ENCODE assay signal across 29 cellular contexts in the genomic region with DNA sequence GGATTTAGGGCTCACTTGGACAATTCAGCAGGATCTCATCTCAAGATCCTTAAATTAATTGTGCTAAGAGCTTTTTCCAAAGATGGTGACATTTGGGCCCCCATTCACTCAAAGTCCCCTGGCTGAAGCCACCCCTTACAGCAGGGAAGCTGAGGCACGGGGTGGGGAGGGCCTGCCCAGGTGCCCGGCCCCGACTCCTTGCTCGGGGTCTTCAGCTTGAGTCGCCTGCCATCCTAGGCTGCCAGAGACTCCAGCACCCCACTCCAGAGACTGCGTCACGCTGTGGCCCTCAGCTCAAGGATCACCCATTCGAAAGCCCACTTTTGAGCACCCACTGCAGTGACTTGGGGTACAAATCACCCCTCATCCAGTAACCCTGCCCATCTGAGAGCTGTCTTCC. TPM values are rescaled to one million over a fixed set of nuclear protein-coding genes. Genes with fewer than 3 reads are reported as not detected.
"Had no signal": no experiment of that assay in that cellular context is flagged by ENCODE, and none has a peak within 500 bp of the region (broad histone marks: within the 10 kb centered on the region; RNA-seq: fewer than 3 reads in every experiment).

No MANE protein-coding gene starts in this region.

- H3K36me3 ChIP-seq: ascending aorta, MG63 had no signal

- H3K27me3 ChIP-seq: ascending aorta, MG63 had no signal

- DNase-seq: activated CD4-positive, alpha-beta T cell treated with anti-CD3 and anti-CD28 coated beads for 36 hours; activated CD4-positive, alpha-beta T cell treated with anti-CD3 and anti-CD28 coated beads, Interleukin-2, amount 10 ng/mL, durations not matched to agents 7 days and 5 days; activated CD4-positive, alpha-beta T cell treated with anti-CD3 and anti-CD28 coated beads, Interleukin-2, amount 50 U/mL, for 48 hours; activated CD8-positive, alpha-beta T cell treated with anti-CD3 and anti-CD28 coated beads, Interleukin-2, amount 10 ng/mL, durations not matched to agents 7 days and 5 days; activated gamma-delta T cell; activated naive CD4-positive, alpha-beta T cell treated with Interleukin-2 at 50 U/mL for 16 hours; activated naive CD8-positive, alpha-beta T cell treated with anti-CD3 and anti-CD28 coated beads, Interleukin-2, amount 10 ng/mL, durations not matched to agents 7 days and 5 days; activated T-cell treated with anti-CD3 and anti-CD28 coated beads, Interleukin-2, amount 50 U/mL, for 24 hours; amygdala; Kasumi-1; KG1; MG63; NCI-H1048; NCI-H1105 treated with DMSO at 0.1 percent for 48 hours; NCI-H1436; NCI-H1694; NCI-H1930; NCI-H2081 treated with DMSO at 0.1 percent for 48 hours; NCI-H226; NCI-H446 treated with DMSO at 0.1 percent for 48 hours; NCI-H524 treated with DMSO at 0.1 percent for 48 hours; Right ventricle myocardium superior; SW 1271; T-helper 1 cell; T-helper 2 cell; T-helper 9 cell had no signal

- H3K9me3 ChIP-seq: ascending aorta, MG63 had no signal

- H3K4me3 ChIP-seq: ascending aorta, MG63 had no signal

- H3K27ac ChIP-seq: ascending aorta had no signal

- H3K4me1 ChIP-seq: ascending aorta had no signal

- ATAC-seq: activated CD4-positive, alpha-beta T cell treated with anti-CD3 and anti-CD28 coated beads for 36 hours; activated CD8-positive, alpha-beta T cell treated with anti-CD3 and anti-CD28 coated beads, Interleukin-2, amount 10 ng/mL, durations not matched to agents 7 days and 5 days had no signal

RNA-seq across cellular contexts. Expression of gene GPR78, which starts 39.2 kb away (rescaled TPM):
- total RNA-seq: activated CD4-positive, alpha-beta T cell treated with anti-CD3 and anti-CD28 coated beads for 36 hours; activated CD4-positive, alpha-beta T cell treated with anti-CD3 and anti-CD28 coated beads, Interleukin-2, amount 10 ng/mL, durations not matched to agents 7 days and 5 days; activated CD8-positive, alpha-beta T cell treated with anti-CD3 and anti-CD28 coated beads, Interleukin-2, amount 10 ng/mL, durations not matched to agents 7 days and 5 days; activated naive CD8-positive, alpha-beta T cell treated with anti-CD3 and anti-CD28 coated beads, Interleukin-2, amount 10 ng/mL, durations not matched to agents 7 days and 5 days; activated T-helper 2 cell treated with anti-CD3 and anti-CD28 coated beads, Interferon-gamma antibody, Interleukin-2, Interleukin-4, amounts not matched to agents 10 μg/mL and 5 μg/mL and 100 μg/mL, durations not matched to agents 14 hours and 24 hours and 36 hours; ascending aorta; OCI-LY7; Right ventricle myocardium superior had no signal

RNA-seq across cellular contexts. Expression of gene CPZ, which starts 51.6 kb away (rescaled TPM):
- total RNA-seq: activated CD4-positive, alpha-beta T cell treated with anti-CD3 and anti-CD28 coated beads for 36 hours; activated CD4-positive, alpha-beta T cell treated with anti-CD3 and anti-CD28 coated beads, Interleukin-2, amount 10 ng/mL, durations not matched to agents 7 days and 5 days; activated naive CD8-positive, alpha-beta T cell treated with anti-CD3 and anti-CD28 coated beads, Interleukin-2, amount 10 ng/mL, durations not matched to agents 7 days and 5 days; activated T-helper 2 cell treated with anti-CD3 and anti-CD28 coated beads, Interferon-gamma antibody, Interleukin-2, Interleukin-4, amounts not matched to agents 10 μg/mL and 5 μg/mL and 100 μg/mL, durations not matched to agents 14 hours and 24 hours and 36 hours; OCI-LY7; Right ventricle myocardium superior had no signal
